Comparison of ENCODE assay signal across 1 cellular context in the genomic region with DNA sequence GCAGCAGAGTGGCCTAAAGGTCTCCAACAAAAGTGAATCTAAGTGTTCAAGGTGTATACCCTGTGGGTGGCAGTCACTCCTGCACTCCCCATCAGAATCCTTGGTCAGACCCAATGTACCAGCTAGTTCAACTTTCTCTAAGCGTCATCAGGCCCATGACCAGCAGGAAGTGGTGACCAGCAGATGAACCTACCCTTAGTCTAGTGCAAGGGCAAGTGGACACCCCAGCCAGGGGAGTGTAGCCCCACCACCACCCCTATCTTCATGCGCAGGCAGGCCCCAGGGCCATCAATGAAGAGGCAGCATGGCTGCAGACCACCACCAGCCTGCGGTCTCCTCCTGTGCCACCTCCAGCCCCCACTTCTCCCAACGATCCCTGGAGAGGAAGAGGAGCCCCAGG.
TF ChIP-seq lines count a peak whose summit lies in the region.

No MANE protein-coding gene starts in this region.

TF ChIP-seq in WTC11, 78 proteins besides CTCF, POLR2A, EP300 and RAD21 (continued from another document):
- TF ChIP-seq, protein P1, sequence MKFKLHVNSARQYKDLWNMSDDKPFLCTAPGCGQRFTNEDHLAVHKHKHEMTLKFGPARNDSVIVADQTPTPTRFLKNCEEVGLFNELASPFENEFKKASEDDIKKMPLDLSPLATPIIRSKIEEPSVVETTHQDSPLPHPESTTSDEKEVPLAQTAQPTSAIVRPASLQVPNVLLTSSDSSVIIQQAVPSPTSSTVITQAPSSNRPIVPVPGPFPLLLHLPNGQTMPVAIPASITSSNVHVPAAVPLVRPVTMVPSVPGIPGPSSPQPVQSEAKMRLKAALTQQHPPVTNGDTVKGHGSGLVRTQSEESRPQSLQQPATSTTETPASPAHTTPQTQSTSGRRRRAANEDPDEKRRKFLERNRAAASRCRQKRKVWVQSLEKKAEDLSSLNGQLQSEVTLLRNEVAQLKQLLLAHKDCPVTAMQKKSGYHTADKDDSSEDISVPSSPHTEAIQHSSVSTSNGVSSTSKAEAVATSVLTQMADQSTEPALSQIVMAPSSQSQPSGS (CRISPR knock-in tag; IDR thresholded peaks at IDR 0.05; ENCODE audit: borderline replicate concordance, low read depth), result no peak
- TF ChIP-seq ZNF263 (CRISPR knock-in tag; IDR thresholded peaks at IDR 0.05; ENCODE audit: low read depth), result no peak
